In the genomic region with DNA sequence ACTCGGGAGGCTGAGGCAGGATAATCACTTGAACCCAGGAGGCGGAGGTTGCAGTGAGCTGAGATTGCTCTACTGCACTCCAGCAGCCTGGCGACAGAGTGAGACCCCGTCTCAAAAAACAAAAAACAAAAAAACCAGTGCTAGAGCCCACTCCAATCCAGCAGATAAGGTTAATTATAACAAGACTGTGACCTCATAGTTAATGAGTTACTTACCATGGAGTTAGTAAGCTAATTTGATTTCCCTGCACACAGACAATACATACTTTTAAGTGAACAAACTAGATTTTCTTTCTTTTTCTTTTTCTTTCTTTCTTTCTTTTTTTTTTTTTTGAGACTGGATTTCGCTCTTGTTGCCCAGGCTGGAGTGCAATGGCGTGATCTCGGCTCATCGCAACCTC, we compare ENCODE assay signal across 6 cellular contexts. TPM values are rescaled to one million over a fixed set of nuclear protein-coding genes. Genes with fewer than 3 reads are reported as not detected.
DNase-seq lines count a peak whose midpoint lies in the region; ATAC-seq and TF ChIP-seq lines count a peak whose summit lies in the region.
"Not testable (repeated sequence)": the region's sequence is repeated elsewhere in the genome, so short reads cannot be mapped to it uniquely, and the experiment has no call there.

No MANE protein-coding gene starts in this region.

- H2AFZ ChIP-seq in hepatocyte: not testable (repeated sequence)

- peak overlapping the region in 2 of 3 experiments; percentile 64 to 97 for H3K27ac Mint-ChIP-seq in nephron

- not testable (repeated sequence) for H3K4me1 Mint-ChIP-seq in nephron

- H3K4me3 Mint-ChIP-seq in nephron: not testable (repeated sequence)

- not testable (repeated sequence) for TF ChIP-seq POLR2A in body of pancreas (IDR thresholded peaks at IDR 0.05)

- not testable (repeated sequence) for H3K79me2 ChIP-seq in hepatocyte

- H3K4me2 ChIP-seq in hepatocyte: not testable (repeated sequence)

- H4K20me1 ChIP-seq in hepatocyte (ENCODE audit: insufficient read depth, poor library complexity, severe bottlenecking): not testable (repeated sequence)

- peak; percentile 58 for ATAC-seq in body of pancreas

- not testable (repeated sequence) for H3K9me2 ChIP-seq in hepatocyte (replicated peaks; ENCODE audit: insufficient read depth)

- H3K36me3 ChIP-seq in body of pancreas (replicated peaks in 1 of 2; ENCODE audit: insufficient read depth in 1 of 2, low read depth in 2 of 2); hepatocyte (replicated peaks; ENCODE audit: insufficient read depth, low read depth): not testable (repeated sequence)

- not testable (repeated sequence) for H3K4me3 ChIP-seq in body of pancreas, hepatocyte

- intact Hi-C loops in body of pancreas (cut with DNase I): not testable (repeated sequence)

- WGBS in body of pancreas, 2 donors: 70 to 75% methylated on average over 8 of the region's 8 CpGs
- 85% methylated on average over 7 of the region's 8 CpGs for WGBS in hepatocyte (ENCODE audit: low lambda C conversion rate, missing lambda C conversion rate)

- not testable (repeated sequence) for TF ChIP-seq CTCF in body of pancreas (IDR thresholded peaks at IDR 0.05); hepatocyte (IDR thresholded peaks at IDR 0.05; ENCODE audit: poor library complexity); nephron (IDR thresholded peaks at IDR 0.05; ENCODE audit: unreplicated experiment in 3 of 3)

- not testable (repeated sequence) for H3K9me3 ChIP-seq in body of pancreas; hepatocyte (ENCODE audit: low read depth)

- not testable (repeated sequence) for DNase-seq in body of pancreas; hepatocyte (ENCODE audit: low spot score)
- DNase-seq in kidney tubule cell (ENCODE audit: low spot score) (peak; percentile 42), left kidney (ENCODE audit: low read depth, low spot score) (peak; percentile 59), renal cortical epithelial cell (ENCODE audit: low read depth) (peak; percentile 80)

- H3K9me3 Mint-ChIP-seq in nephron: not testable (repeated sequence)

- H3K4me1 ChIP-seq in body of pancreas; hepatocyte (ENCODE audit: insufficient read depth): not testable (repeated sequence)

- peaks cover 12% of the 10 kb centered on the region for H3K27me3 Mint-ChIP-seq in nephron (ENCODE audit: low read depth)

- not testable (repeated sequence) for H3K36me3 Mint-ChIP-seq in nephron (ENCODE audit: low read depth)

- H3K27ac ChIP-seq in body of pancreas (peak overlapping the region in 1 of 4 donors; percentile 34), hepatocyte (peak overlapping the region; percentile 25)

- H3K27me3 ChIP-seq in body of pancreas, hepatocyte: not testable (repeated sequence)

RNA-seq across cellular contexts. Expression of a gene that starts 16.7 kb away (rescaled TPM):
- total RNA-seq in body of pancreas: 10 to 100 TPM in 1 of 2 donors, 1 to 10 TPM in 1; 7.3 to 19.1 TPM
- 2.5 and 4.1 TPM in 2 replicates for total RNA-seq in hepatocyte
- polyA plus RNA-seq in hepatocyte: 5.0 and 8.0 TPM in 2 replicates
- 3.2 and 7.1 TPM in 2 replicates for total RNA-seq in renal cortical epithelial cell
